ENCODE assay signal across 1 cellular context in the genomic region with DNA sequence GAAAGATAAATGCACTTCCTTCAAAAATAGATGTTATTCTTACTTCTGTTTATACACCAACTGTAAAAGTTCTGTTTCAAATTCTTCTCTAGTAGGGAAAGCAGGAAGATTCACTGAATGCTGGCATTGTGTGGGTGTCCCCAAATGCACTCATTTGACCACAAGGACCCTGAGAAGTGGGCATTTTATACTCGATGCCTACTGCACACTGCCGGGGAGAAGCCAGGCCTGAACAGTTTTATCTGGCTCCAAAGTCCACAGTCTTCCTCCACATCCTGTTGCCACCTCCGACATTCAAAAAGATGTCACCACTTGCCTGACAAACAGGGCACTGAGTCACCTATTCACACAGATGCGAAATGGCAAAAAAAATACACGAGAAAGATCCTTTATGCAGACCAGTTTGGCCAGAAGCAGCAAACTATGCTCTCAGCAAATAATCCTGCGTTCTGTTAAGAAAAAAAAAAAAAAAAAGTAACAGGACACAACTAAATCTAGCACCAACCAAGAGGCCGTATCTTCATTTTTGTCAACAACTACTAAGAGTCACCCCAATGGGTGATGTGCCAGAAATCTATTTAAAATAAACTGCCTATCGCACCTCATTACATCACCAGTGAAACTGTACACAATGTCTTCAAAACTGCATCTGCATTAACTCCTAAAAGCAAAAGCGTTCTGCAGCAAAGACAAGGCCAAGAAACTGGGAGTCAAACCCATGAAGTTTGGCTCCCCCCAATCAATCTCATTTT.
TF ChIP-seq lines count a peak whose summit lies in the region.

No MANE protein-coding gene starts in this region.

TF ChIP-seq in HepG2, 621 proteins besides CTCF, POLR2A, EP300 and RAD21 (continued from another document and continues in another):
- TF ChIP-seq ZBED4 (CRISPR knock-in tag; IDR thresholded peaks at IDR 0.05; ENCODE audit: borderline replicate concordance), result 0 out of 2 replicates have a peak, but pooled peaks have one; percentile 39
- TF ChIP-seq SMARCE1 (IDR thresholded peaks at IDR 0.05; ENCODE audit: borderline replicate concordance), result no peak
- 0 out of 2 replicates have a peak, but pooled peaks have one; percentile 25 for TF ChIP-seq KDM4B (CRISPR knock-in tag; IDR thresholded peaks at IDR 0.05)
- no peak; the same call in 1 of the 2 replicates for TF ChIP-seq ZNF609 (CRISPR knock-in tag; IDR thresholded peaks at IDR 0.05; ENCODE audit: borderline replicate concordance)
- 0 out of 2 replicates have a peak, but pooled peaks have one; percentile 56 for TF ChIP-seq ZNF670 (CRISPR knock-in tag; IDR thresholded peaks at IDR 0.05; ENCODE audit: borderline replicate concordance)
- TF ChIP-seq XRCC5 (optimal IDR thresholded peaks at IDR 0.05; ENCODE audit: low read length), result peak; percentile 25
- peak; percentile 47; the same call in 1 of the 2 replicates for TF ChIP-seq THAP11 (CRISPR knock-in tag; IDR thresholded peaks at IDR 0.05)
- no peak for TF ChIP-seq CREBL2 (CRISPR knock-in tag; IDR thresholded peaks at IDR 0.05; ENCODE audit: borderline replicate concordance)
- no peak for TF ChIP-seq SOX6 (IDR thresholded peaks at IDR 0.05)
- TF ChIP-seq SOX6 (CRISPR knock-in tag; IDR thresholded peaks at IDR 0.05), result peak; percentile 54; the same call in 1 of the 2 replicates
- TF ChIP-seq MYNN (CRISPR knock-in tag; IDR thresholded peaks at IDR 0.05; ENCODE audit: low read depth), result no peak
- peak; percentile 46; the same call in 1 of the 2 replicates for TF ChIP-seq CEBPG (CRISPR knock-in tag; IDR thresholded peaks at IDR 0.05)
- peak; percentile 96 for TF ChIP-seq FOSL2 (CRISPR knock-in tag; IDR thresholded peaks at IDR 0.05)
- TF ChIP-seq, protein P1, sequence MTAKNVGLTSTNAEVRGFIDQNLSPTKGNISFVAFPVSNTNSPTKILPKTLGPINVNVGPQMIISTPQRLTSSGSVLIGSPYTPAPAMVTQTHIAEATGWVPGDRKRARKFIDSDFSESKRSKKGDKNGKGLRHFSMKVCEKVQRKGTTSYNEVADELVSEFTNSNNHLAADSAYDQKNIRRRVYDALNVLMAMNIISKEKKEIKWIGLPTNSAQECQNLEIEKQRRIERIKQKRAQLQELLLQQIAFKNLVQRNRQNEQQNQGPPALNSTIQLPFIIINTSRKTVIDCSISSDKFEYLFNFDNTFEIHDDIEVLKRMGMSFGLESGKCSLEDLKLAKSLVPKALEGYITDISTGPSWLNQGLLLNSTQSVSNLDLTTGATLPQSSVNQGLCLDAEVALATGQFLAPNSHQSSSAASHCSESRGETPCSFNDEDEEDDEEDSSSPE (CRISPR knock-in tag; IDR thresholded peaks at IDR 0.05), result 0 out of 2 replicates have a peak, but pooled peaks have one; percentile 14
- no peak for TF ChIP-seq SETDB1 (CRISPR knock-in tag; IDR thresholded peaks at IDR 0.05; ENCODE audit: borderline replicate concordance)
- peak; percentile 85 for TF ChIP-seq GATAD2A (CRISPR knock-in tag; IDR thresholded peaks at IDR 0.05)
- TF ChIP-seq, protein P2, sequence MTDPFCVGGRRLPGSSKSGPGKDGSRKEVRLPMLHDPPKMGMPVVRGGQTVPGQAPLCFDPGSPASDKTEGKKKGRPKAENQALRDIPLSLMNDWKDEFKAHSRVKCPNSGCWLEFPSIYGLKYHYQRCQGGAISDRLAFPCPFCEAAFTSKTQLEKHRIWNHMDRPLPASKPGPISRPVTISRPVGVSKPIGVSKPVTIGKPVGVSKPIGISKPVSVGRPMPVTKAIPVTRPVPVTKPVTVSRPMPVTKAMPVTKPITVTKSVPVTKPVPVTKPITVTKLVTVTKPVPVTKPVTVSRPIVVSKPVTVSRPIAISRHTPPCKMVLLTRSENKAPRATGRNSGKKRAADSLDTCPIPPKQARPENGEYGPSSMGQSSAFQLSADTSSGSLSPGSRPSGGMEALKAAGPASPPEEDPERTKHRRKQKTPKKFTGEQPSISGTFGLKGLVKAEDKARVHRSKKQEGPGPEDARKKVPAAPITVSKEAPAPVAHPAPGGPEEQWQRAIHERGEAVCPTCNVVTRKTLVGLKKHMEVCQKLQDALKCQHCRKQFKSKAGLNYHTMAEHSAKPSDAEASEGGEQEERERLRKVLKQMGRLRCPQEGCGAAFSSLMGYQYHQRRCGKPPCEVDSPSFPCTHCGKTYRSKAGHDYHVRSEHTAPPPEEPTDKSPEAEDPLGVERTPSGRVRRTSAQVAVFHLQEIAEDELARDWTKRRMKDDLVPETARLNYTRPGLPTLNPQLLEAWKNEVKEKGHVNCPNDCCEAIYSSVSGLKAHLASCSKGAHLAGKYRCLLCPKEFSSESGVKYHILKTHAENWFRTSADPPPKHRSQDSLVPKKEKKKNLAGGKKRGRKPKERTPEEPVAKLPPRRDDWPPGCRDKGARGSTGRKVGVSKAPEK (CRISPR knock-in tag; IDR thresholded peaks at IDR 0.05; ENCODE audit: borderline replicate concordance), result no peak
- TF ChIP-seq ZSCAN22 (CRISPR knock-in tag; IDR thresholded peaks at IDR 0.05), result 0 out of 2 replicates have a peak, but pooled peaks have one; percentile 31
- TF ChIP-seq ZNF530 (CRISPR knock-in tag; IDR thresholded peaks at IDR 0.05; ENCODE audit: low read depth), result no peak
- no peak for TF ChIP-seq ZNF790 (CRISPR knock-in tag; IDR thresholded peaks at IDR 0.05; ENCODE audit: borderline replicate concordance)
- TF ChIP-seq GATA4 (IDR thresholded peaks at IDR 0.05; ENCODE audit: borderline replicate concordance, low read depth), result peak; percentile 41; the same call in 1 of the 2 replicates
- TF ChIP-seq ISL2 (CRISPR knock-in tag; IDR thresholded peaks at IDR 0.05), result peak; percentile 42; the same call in 1 of the 2 replicates
- TF ChIP-seq KAT7 (CRISPR knock-in tag; IDR thresholded peaks at IDR 0.05; ENCODE audit: borderline replicate concordance), result no peak
- no peak for TF ChIP-seq RFX1 (IDR thresholded peaks at IDR 0.05)
- TF ChIP-seq ZNF274 (CRISPR knock-in tag; IDR thresholded peaks at IDR 0.05), result no peak
- TF ChIP-seq ZBTB38 (CRISPR knock-in tag; IDR thresholded peaks at IDR 0.05), result peak; percentile 41; the same call in 1 of the 2 replicates
- TF ChIP-seq HOXA3 (CRISPR knock-in tag; IDR thresholded peaks at IDR 0.05), result peak; percentile 48; the same call in 1 of the 2 replicates
- peak; percentile 46; the same call in 1 of the 2 replicates for TF ChIP-seq KMT2A (CRISPR knock-in tag; IDR thresholded peaks at IDR 0.05)
- TF ChIP-seq CC2D1A (CRISPR knock-in tag; IDR thresholded peaks at IDR 0.05), result no peak
- TF ChIP-seq, protein P3, sequence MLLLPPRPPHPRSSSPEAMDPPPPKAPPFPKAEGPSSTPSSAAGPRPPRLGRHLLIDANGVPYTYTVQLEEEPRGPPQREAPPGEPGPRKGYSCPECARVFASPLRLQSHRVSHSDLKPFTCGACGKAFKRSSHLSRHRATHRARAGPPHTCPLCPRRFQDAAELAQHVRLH (CRISPR knock-in tag; IDR thresholded peaks at IDR 0.05; ENCODE audit: borderline replicate concordance, low read depth), result 0 out of 2 replicates have a peak, but pooled peaks have one; percentile 20
- peak; percentile 68; the same call in 1 of the 2 replicates for TF ChIP-seq ZNF7 (CRISPR knock-in tag; IDR thresholded peaks at IDR 0.05)
- no peak for TF ChIP-seq RBAK (CRISPR knock-in tag; IDR thresholded peaks at IDR 0.05)
- TF ChIP-seq MAFG (CRISPR knock-in tag; IDR thresholded peaks at IDR 0.05), result no peak
- no peak for TF ChIP-seq ZZZ3 (CRISPR knock-in tag; IDR thresholded peaks at IDR 0.05; ENCODE audit: borderline replicate concordance)
- peak; percentile 68; the same call in 1 of the 2 replicates for TF ChIP-seq FOXA3 (CRISPR knock-in tag; IDR thresholded peaks at IDR 0.05)
- peak; percentile 47; the same call in 1 of the 2 replicates for TF ChIP-seq ZFX (CRISPR knock-in tag; IDR thresholded peaks at IDR 0.05; ENCODE audit: low read depth)
- TF ChIP-seq TFAP4 (IDR thresholded peaks at IDR 0.05; ENCODE audit: borderline replicate concordance, low read depth), result peak; percentile 50; the same call in 1 of the 2 replicates
- TF ChIP-seq HNRNPK (IDR thresholded peaks at IDR 0.05; ENCODE audit: low read depth, low read length, poor library complexity, severe bottlenecking), result no peak
- TF ChIP-seq SIX4 (CRISPR knock-in tag; IDR thresholded peaks at IDR 0.05), result no peak
- TF ChIP-seq JDP2 (CRISPR knock-in tag; IDR thresholded peaks at IDR 0.05; ENCODE audit: borderline replicate concordance), result no peak
- TF ChIP-seq NFATC3 (CRISPR knock-in tag; IDR thresholded peaks at IDR 0.05), result no peak
- peak; percentile 66 for TF ChIP-seq ATF1 (CRISPR knock-in tag; IDR thresholded peaks at IDR 0.05)
- TF ChIP-seq GPN1 (CRISPR knock-in tag; IDR thresholded peaks at IDR 0.05; ENCODE audit: borderline replicate concordance), result no peak
- no peak for TF ChIP-seq FOXJ3 (CRISPR knock-in tag; IDR thresholded peaks at IDR 0.05; ENCODE audit: borderline replicate concordance)
- no peak for TF ChIP-seq MAF1 (CRISPR knock-in tag; IDR thresholded peaks at IDR 0.05; ENCODE audit: borderline replicate concordance)
- TF ChIP-seq HDAC1 (CRISPR knock-in tag; IDR thresholded peaks at IDR 0.05), result peak; percentile 49; the same call in 1 of the 2 replicates
- TF ChIP-seq ZNF282 (IDR thresholded peaks at IDR 0.05; ENCODE audit: partially characterized antibody), result no peak
- 0 out of 4 replicates have a peak, but pooled peaks of 1 of the 2 experiments have one; percentile 43 for TF ChIP-seq KLF16 (CRISPR knock-in tag; IDR thresholded peaks at IDR 0.05)
- TF ChIP-seq TBP (CRISPR knock-in tag; IDR thresholded peaks at IDR 0.05), result no peak
- no peak for TF ChIP-seq PRPF4 (IDR thresholded peaks at IDR 0.05; ENCODE audit: low read depth, low read length, poor library complexity, severe bottlenecking)
- no peak for TF ChIP-seq ZNF33A (CRISPR knock-in tag; IDR thresholded peaks at IDR 0.05; ENCODE audit: borderline replicate concordance)
- peak; percentile 61 for TF ChIP-seq ZNF792 (CRISPR knock-in tag; IDR thresholded peaks at IDR 0.05)
